ENCODE assay signal across 8 cellular contexts in the genomic region with DNA sequence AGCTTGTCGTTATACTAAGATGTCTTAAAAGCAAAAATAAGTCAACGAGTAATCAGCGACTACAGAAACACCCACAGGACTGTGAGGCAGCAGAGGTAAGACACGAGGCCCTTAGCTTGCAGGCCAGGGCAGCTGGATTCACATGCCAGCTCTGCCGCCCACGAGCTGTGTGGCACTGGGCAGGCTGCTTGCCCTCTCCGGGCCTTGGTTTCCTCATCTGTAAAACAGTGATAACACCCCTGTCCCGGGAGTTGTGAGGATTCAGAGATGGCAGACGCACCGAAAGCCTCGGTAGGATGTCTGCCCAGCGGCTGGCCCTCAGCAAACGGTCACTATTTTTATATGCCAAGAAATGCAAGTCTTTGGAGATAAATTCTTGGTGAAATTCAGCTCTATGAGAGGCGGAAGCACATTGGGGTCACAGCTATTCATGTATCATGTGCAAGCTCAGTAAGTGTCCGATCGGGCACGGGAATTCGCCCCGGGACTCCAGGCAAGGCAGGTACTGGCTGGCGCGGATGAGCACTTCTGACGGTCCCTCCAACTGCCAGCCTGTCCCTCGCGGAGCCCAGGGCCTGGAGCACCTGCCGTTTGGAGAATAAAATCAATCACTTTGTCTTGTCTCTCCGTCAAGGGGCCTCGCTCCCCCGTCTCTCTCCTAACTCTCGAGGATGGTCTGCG. TPM values are rescaled to one million over a fixed set of nuclear protein-coding genes. Genes with fewer than 3 reads are reported as not detected.
DNase-seq lines count a peak whose midpoint lies in the region; ATAC-seq and TF ChIP-seq lines count a peak whose summit lies in the region.

No MANE protein-coding gene starts in this region.

- TF ChIP-seq CTCF in WI38 (IDR thresholded peaks at IDR 0.05; ENCODE audit: low read depth, low read length): no peak
- TF ChIP-seq CTCF in smooth muscle cell (IDR thresholded peaks at IDR 0.05; ENCODE audit: borderline replicate concordance, insufficient read depth, poor library complexity, severe bottlenecking): no peak

- H3K4me1 ChIP-seq in iPS DF 6.9 (ENCODE audit: control insufficient read depth, insufficient read depth, low read length): peaks cover 9% of the 10 kb centered on the region
- H3K4me1 ChIP-seq in smooth muscle cell (ENCODE audit: low read depth): peaks cover 21% of the 10 kb centered on the region

- H3K4me3 ChIP-seq in WI38 (ENCODE audit: low read depth, low read length): peak overlapping the region; percentile 77
- H3K4me3 ChIP-seq in iPS DF 6.9 (ENCODE audit: low read length): peak overlapping the region; percentile 73; the same call in 1 of the 2 replicates
- peak overlapping the region; percentile 58 for H3K4me3 ChIP-seq in smooth muscle cell

- no peaks in the 10 kb centered on the region; the same call in 1 of the 2 replicates for H3K36me3 ChIP-seq in iPS DF 6.9 (ENCODE audit: control insufficient read depth, insufficient read depth, low read length)
- no peaks in the 10 kb centered on the region for H3K36me3 ChIP-seq in smooth muscle cell (ENCODE audit: low read depth)

- H4K20me1 ChIP-seq in smooth muscle cell (ENCODE audit: low read depth): peaks cover 4% of the 10 kb centered on the region

- DNase-seq in NCI-H82 (lab: John Stamatoyannopoulos, UW) (peak; percentile 59), NCI-H82 treated with DMSO at 0.1 percent for 48 hours (lab: John Stamatoyannopoulos, UW; ENCODE audit: unreplicated experiment) (no peak), iPS DF 6.9 (ENCODE audit: low read depth, low spot score) (no peak), smooth muscle cell (lab: John Stamatoyannopoulos, UW; ENCODE audit: unreplicated experiment) (no peak), NCI-H187 (lab: John Stamatoyannopoulos, UW) (no peak)

- peaks cover 19% of the 10 kb centered on the region for H3F3A ChIP-seq in smooth muscle cell (ENCODE audit: low read depth)

- H3K79me2 ChIP-seq in smooth muscle cell (ENCODE audit: low read depth): no peaks in the 10 kb centered on the region

- no CpG with 5 or more reads among the region's 30 CpGs for WGBS in iPS DF 6.9 (ENCODE audit: insufficient coverage, insufficient read length)
- WGBS in smooth muscle cell (ENCODE audit: low lambda C conversion rate): 55% methylated on average over 30 of the region's 30 CpGs

- H3K4me2 ChIP-seq in smooth muscle cell: peak overlapping the region; percentile 92

- H3K27me3 ChIP-seq in iPS DF 6.9 (ENCODE audit: control insufficient read depth, insufficient read depth, low read length) (peaks cover 4% of the 10 kb centered on the region; the same call in 1 of the 2 replicates), smooth muscle cell (ENCODE audit: low read depth) (no peaks in the 10 kb centered on the region)

- no peak overlapping the region for H3K9ac ChIP-seq in smooth muscle cell (ENCODE audit: low read depth)

- H3K9me3 ChIP-seq in iPS DF 6.9 (ENCODE audit: control insufficient read depth, insufficient read depth, low read length) (no peaks in the 10 kb centered on the region), smooth muscle cell (replicated peaks; ENCODE audit: low read depth) (no peaks in the 10 kb centered on the region)

- no peak overlapping the region for H3K27ac ChIP-seq in iPS DF 6.9 (ENCODE audit: low read length)
- H3K27ac ChIP-seq in smooth muscle cell (ENCODE audit: low read depth): no peak overlapping the region

- H2AFZ ChIP-seq in smooth muscle cell (ENCODE audit: low read depth): peak overlapping the region; percentile 79

- ATAC-seq in GM21619 (IDR thresholded peaks at IDR 0.05; ENCODE audit: unreplicated experiment) (no peak), HG02938 (IDR thresholded peaks at IDR 0.05; ENCODE audit: unreplicated experiment) (no peak)

RNA-seq across cellular contexts. Expression of gene C2CD2, which starts 1.1 kb away (rescaled TPM):
- total RNA-seq in smooth muscle cell: 6.1 and 6.2 TPM in 2 replicates
- 3.4 and 4.2 TPM in 2 replicates for polyA plus RNA-seq in smooth muscle cell

RNA-seq across cellular contexts. Expression of gene ZBTB21, which starts 57.5 kb away (rescaled TPM):
- total RNA-seq in smooth muscle cell: 22.5 and 24.1 TPM in 2 replicates
- 6.2 and 8.4 TPM in 2 replicates for polyA plus RNA-seq in smooth muscle cell
